28 cellular contexts compared by ENCODE assay signal in genomic region chr7:121540138-121540537, GRCh38.
"Had no signal": no experiment of that assay in that cellular context is flagged by ENCODE, and none has a peak within 500 bp of the region (broad histone marks: within the 10 kb centered on the region; RNA-seq: fewer than 3 reads in every experiment).

No MANE protein-coding gene starts in this region.

- H3K27ac ChIP-seq: PC-9, RWPE1, SJCRH30, SK-N-MC had no signal

- DNase-seq: Kasumi-1, MG63, MV-4-11, NCI-H1092, NCI-H1105, NCI-H1417 treated with DMSO at 0.1 percent for 48 hours, NCI-H1436 treated with DMSO at 0.1 percent for 48 hours, NCI-H1694 treated with DMSO at 0.1 percent for 48 hours, NCI-H187 treated with DMSO at 0.1 percent for 48 hours, NCI-H2029, NCI-H2081, NCI-H2171 treated with DMSO at 0.1 percent for 48 hours, NCI-H2227 treated with DMSO at 0.1 percent for 48 hours, NCI-H345, NCI-H446, NCI-H510A treated with DMSO at 0.1 percent for 48 hours, NCI-H524 treated with DMSO at 0.1 percent for 48 hours, NCI-H526 treated with DMSO at 0.1 percent for 48 hours, NCI-H774, PC-9, SHP77, SIG-M5, SJCRH30 had no signal

- H3K27me3 ChIP-seq: MG63, SJCRH30 had no signal

- H3K4me2 ChIP-seq: PC-9 had no signal

- ATAC-seq: Panc1, Right ventricle myocardium inferior, SK-N-SH treated with all-trans-retinoic acid at 6 μM for 48 hours had no signal

- H3K36me3 ChIP-seq: MG63, SJCRH30 had no signal

- H3K4me3 ChIP-seq: MG63, PC-9, SJCRH30, SK-N-MC had no signal

- H3K4me1 ChIP-seq: SJCRH30 had no signal

- H3K9me3 ChIP-seq: MG63, SJCRH30 had no signal
